Comparison of ENCODE assay signal across 17 cellular contexts in genomic region chr9:93013856-93014582, GRCh38. TPM values are rescaled to one million over a fixed set of nuclear protein-coding genes. Genes with fewer than 3 reads are reported as not detected.
A peak's percentile ranks its signal among the peaks of the same experiment; 100 is the strongest.
DNase-seq lines count a peak whose midpoint lies in the region; ATAC-seq and TF ChIP-seq lines count a peak whose summit lies in the region.
"Had no signal": no experiment of that assay in that cellular context is flagged by ENCODE, and none has a peak within 500 bp of the region (broad histone marks: within the 10 kb centered on the region; RNA-seq: fewer than 3 reads in every experiment).

No MANE protein-coding gene starts in this region.

- no peak for TF ChIP-seq POLR2A in testis (IDR thresholded peaks at IDR 0.05)
- no peak for TF ChIP-seq POLR2A in erythroblast (IDR thresholded peaks at IDR 0.05; ENCODE audit: low read length)

- intact Hi-C loops in testis (cut with DNase I; ENCODE audit: low total_unique reads) = no loop called here

- no peak overlapping the region for H3K4me3 Mint-ChIP-seq in activated naive CD8-positive, alpha-beta T cell
- no peak overlapping the region for H3K4me3 Mint-ChIP-seq in activated naive CD8-positive, alpha-beta T cell treated with anti-CD3 and anti-CD28 coated beads, Interleukin-2, amount 50 U/mL, for 24 hours
- peak overlapping the region; percentile 6 for H3K4me3 Mint-ChIP-seq in glutamatergic neuron (ENCODE audit: unreplicated experiment)

- no peak overlapping the region for H3K4me3 ChIP-seq in testis
- H3K4me3 ChIP-seq: right lobe of liver, thoracic aorta had no signal

- no peak for ATAC-seq in activated naive CD8-positive, alpha-beta T cell treated with anti-CD3 and anti-CD28 coated beads, Interleukin-2, amount 50 U/mL, for 24 hours
- ATAC-seq in HG03175 (IDR thresholded peaks at IDR 0.05; ENCODE audit: unreplicated experiment) (no peak), HG03196 (IDR thresholded peaks at IDR 0.05; ENCODE audit: unreplicated experiment) (no peak)

- H3K9me3 Mint-ChIP-seq in activated naive CD8-positive, alpha-beta T cell (ENCODE audit: low read depth) = no peaks in the 10 kb centered on the region
- H3K9me3 Mint-ChIP-seq in activated naive CD8-positive, alpha-beta T cell treated with anti-CD3 and anti-CD28 coated beads, Interleukin-2, amount 50 U/mL, for 24 hours = no peaks in the 10 kb centered on the region
- H3K9me3 Mint-ChIP-seq in glutamatergic neuron (ENCODE audit: unreplicated experiment) = peaks cover 3% of the 10 kb centered on the region

- no peak for TF ChIP-seq CTCF in glutamatergic neuron (IDR thresholded peaks at IDR 0.05; ENCODE audit: partially characterized antibody, unreplicated experiment)
- no peak for TF ChIP-seq CTCF in testis (IDR thresholded peaks at IDR 0.05)

- H3K4me1 Mint-ChIP-seq in activated naive CD8-positive, alpha-beta T cell (ENCODE audit: low read depth) = peaks cover 5% of the 10 kb centered on the region
- no peaks in the 10 kb centered on the region for H3K4me1 Mint-ChIP-seq in activated naive CD8-positive, alpha-beta T cell treated with anti-CD3 and anti-CD28 coated beads, Interleukin-2, amount 50 U/mL, for 24 hours
- H3K4me1 Mint-ChIP-seq in glutamatergic neuron (ENCODE audit: low read depth, unreplicated experiment) = no peaks in the 10 kb centered on the region

- no peaks in the 10 kb centered on the region for H3K27me3 Mint-ChIP-seq in activated naive CD8-positive, alpha-beta T cell
- H3K27me3 Mint-ChIP-seq in activated naive CD8-positive, alpha-beta T cell treated with anti-CD3 and anti-CD28 coated beads, Interleukin-2, amount 50 U/mL, for 24 hours = no peaks in the 10 kb centered on the region
- H3K27me3 Mint-ChIP-seq in glutamatergic neuron (ENCODE audit: unreplicated experiment) = no peaks in the 10 kb centered on the region

- H3K27ac Mint-ChIP-seq in activated naive CD8-positive, alpha-beta T cell = peak overlapping the region; percentile 61
- no peak overlapping the region for H3K27ac Mint-ChIP-seq in activated naive CD8-positive, alpha-beta T cell treated with anti-CD3 and anti-CD28 coated beads, Interleukin-2, amount 50 U/mL, for 24 hours
- H3K27ac Mint-ChIP-seq in glutamatergic neuron (ENCODE audit: unreplicated experiment) = peak overlapping the region; percentile 23

- no peaks in the 10 kb centered on the region for H3K9me3 ChIP-seq in testis
- H3K9me3 ChIP-seq: right lobe of liver, thoracic aorta had no signal

- H3K27me3 ChIP-seq in testis = no peaks in the 10 kb centered on the region
- H3K27me3 ChIP-seq: right lobe of liver had no signal

- no peaks in the 10 kb centered on the region for H3K36me3 ChIP-seq in testis (ENCODE audit: low read depth, missing control alignments)
- H3K36me3 ChIP-seq: right lobe of liver, thoracic aorta had no signal

- H3K27ac ChIP-seq in testis = no peak overlapping the region
- H3K27ac ChIP-seq: right lobe of liver, thoracic aorta had no signal

- no peak for DNase-seq in activated naive CD8-positive, alpha-beta T cell treated with anti-CD3 and anti-CD28 coated beads, Interleukin-2, amount 50 U/mL, for 24 hours
- peak; percentile 73 for DNase-seq in NCI-H2171 treated with DMSO at 0.1 percent for 48 hours (lab: John Stamatoyannopoulos, UW)
- DNase-seq in glutamatergic neuron = no peak
- peak; percentile 11 for DNase-seq in testis
- no peak for DNase-seq in erythroblast (lab: John Stamatoyannopoulos, UW)
- DNase-seq: AML-193; midbrain; MM.1S; NCI-H2029; NCI-H69; OCI-M1; stimulated activated CD4-positive, alpha-beta T cell treated with anti-CD3 and anti-CD28 coated beads, Interleukin-2, amount 100 ng/mL, for 48 hours had no signal

- peaks cover 2% of the 10 kb centered on the region for H3K36me3 Mint-ChIP-seq in activated naive CD8-positive, alpha-beta T cell
- H3K36me3 Mint-ChIP-seq in activated naive CD8-positive, alpha-beta T cell treated with anti-CD3 and anti-CD28 coated beads, Interleukin-2, amount 50 U/mL, for 24 hours (ENCODE audit: low read depth) = peaks cover 20% of the 10 kb centered on the region
- H3K36me3 Mint-ChIP-seq in glutamatergic neuron (ENCODE audit: unreplicated experiment) = no peaks in the 10 kb centered on the region

- WGBS in testis, 2 donors = 83 to 86% methylated on average over 11 to 13 of the region's 13 CpGs

- peaks cover 11% of the 10 kb centered on the region for H3K4me1 ChIP-seq in testis
- H3K4me1 ChIP-seq: right lobe of liver had no signal

RNA-seq across cellular contexts. Expression of gene SUSD3, which starts 44.5 kb away (rescaled TPM):
- not detected for total RNA-seq in glutamatergic neuron (ENCODE audit: unreplicated experiment)
- 100 to 1,000 TPM; 282 to 537 TPM for total RNA-seq in testis
- 172 TPM for polyA plus RNA-seq in testis (ENCODE audit: insufficient read depth, low read depth, low replicate concordance)

Comparison
In these comparisons a context has a peak if more than half of its experiments do, and no peak if none do; other contexts are left out.
1. DNase-seq: peak in NCI-H2171 treated with DMSO at 0.1 percent for 48 hours (single experiment) and testis (single experiment); none in activated naive CD8-positive, alpha-beta T cell treated with anti-CD3 and anti-CD28 coated beads, Interleukin-2, amount 50 U/mL, for 24 hours (single experiment), glutamatergic neuron (single experiment) and erythroblast (0 of 2).
2. RNA of gene SUSD3, which starts 44.5 kb away (total RNA-seq): 282 to 537 TPM in testis; not detected in glutamatergic neuron (single experiment); every median in the first group is over 100 times any median in the second.